In genomic region chr14:23335623-23336022, GRCh38 we compare ENCODE assay signal across 37 cellular contexts. TPM values are rescaled to one million over a fixed set of nuclear protein-coding genes. Genes with fewer than 3 reads are reported as not detected.
"Had no signal": no experiment of that assay in that cellular context is flagged by ENCODE, and none has a peak within 500 bp of the region (broad histone marks: within the 10 kb centered on the region; RNA-seq: fewer than 3 reads in every experiment).

No MANE protein-coding gene starts in this region.

- ATAC-seq: activated CD8-positive, alpha-beta T cell treated with anti-CD3 and anti-CD28 coated beads for 36 hours; activated naive CD4-positive, alpha-beta T cell treated with anti-CD3 and anti-CD28 coated beads, Interleukin-2, amount 50 U/mL, for 72 hours; activated T-cell treated with anti-CD3 and anti-CD28 coated beads, Interleukin-2, amount 50 U/mL, for 4 hours; activated T-cell treated with anti-CD3 and anti-CD28 coated beads, Interleukin-2, amount 50 U/mL, for 72 hours; activated T-helper 17 cell treated with anti-CD3 and anti-CD28 coated beads, Interleukin-2, amount 50 U/mL, for 72 hours; body of pancreas had no signal

- FAIRE-seq: astrocyte had no signal

- H3K27ac Mint-ChIP-seq: activated B cell treated with CpG ODN at 0.5 μM for 24 hours; activated CD4-positive, alpha-beta memory T cell treated with anti-CD3 and anti-CD28 coated beads for 36 hours; activated CD4-positive, alpha-beta T cell treated with anti-CD3 and anti-CD28 coated beads, Interleukin-2, amount 10 ng/mL, durations not matched to agents 24 days and 14 days; activated CD8-positive, alpha-beta T cell treated with anti-CD3 and anti-CD28 coated beads for 36 hours; activated naive CD4-positive, alpha-beta T cell treated with anti-CD3 and anti-CD28 coated beads for 36 hours; activated naive CD4-positive, alpha-beta T cell treated with anti-CD3 and anti-CD28 coated beads, Interleukin-2, amount 50 U/mL, for 72 hours; activated naive CD8-positive, alpha-beta T cell treated with anti-CD3 and anti-CD28 coated beads, Interleukin-2, amount 10 ng/mL, durations not matched to agents 7 days and 5 days; activated T-cell treated with anti-CD3 and anti-CD28 coated beads, Interleukin-2, amount 50 U/mL, for 72 hours; activated T-helper 1 cell treated with anti-CD3 and anti-CD28 coated beads, Interleukin-12 subunit alpha, Interleukin-12 subunit beta, Interleukin-2, Interleukin-4 antibody, amounts not matched to agents 30 ng/mL and 10 ng/mL and 1 ng/mL, durations not matched to agents 14 hours and 24 hours and 36 hours; activated T-helper 17 cell treated with anti-CD3 and anti-CD28 coated beads, Interleukin-2, amount 50 U/mL, for 72 hours; T-helper 1 cell treated with Interleukin-12 subunit alpha and Interleukin-12 subunit beta and Interleukin-4 antibody, amounts not matched to agents 30 μg/mL and 1 μg/mL, for 36 hours; T-helper 2 cell treated with Interferon-gamma antibody and Interleukin-4, amounts not matched to agents 5 μg/mL and 100 μg/mL, for 36 hours had no signal

- H3K36me3 Mint-ChIP-seq: activated naive CD4-positive, alpha-beta T cell treated with anti-CD3 and anti-CD28 coated beads, Interleukin-2, amount 50 U/mL, for 72 hours; activated naive CD8-positive, alpha-beta T cell treated with anti-CD3 and anti-CD28 coated beads, Interleukin-2, amount 10 ng/mL, durations not matched to agents 7 days and 5 days had no signal

- H3K9me3 ChIP-seq: adrenal gland, body of pancreas, breast epithelium had no signal

- H3K4me3 ChIP-seq: adrenal gland, body of pancreas, breast epithelium had no signal

- H3K4me1 ChIP-seq: adrenal gland, body of pancreas, breast epithelium had no signal

- H3K4me1 Mint-ChIP-seq: activated B cell treated with CpG ODN at 0.5 μM for 24 hours; activated CD4-positive, alpha-beta T cell treated with anti-CD3 and anti-CD28 coated beads, Interleukin-2, amount 10 ng/mL, durations not matched to agents 24 days and 14 days; activated naive CD8-positive, alpha-beta T cell treated with anti-CD3 and anti-CD28 coated beads, Interleukin-2, amount 10 ng/mL, durations not matched to agents 7 days and 5 days; activated T-helper 17 cell treated with anti-CD3 and anti-CD28 coated beads, Interleukin-2, amount 50 U/mL, for 72 hours had no signal

- H3K9me3 Mint-ChIP-seq: activated naive CD4-positive, alpha-beta T cell treated with anti-CD3 and anti-CD28 coated beads for 36 hours; activated naive CD4-positive, alpha-beta T cell treated with anti-CD3 and anti-CD28 coated beads, Interleukin-2, amount 50 U/mL, for 72 hours; activated T-cell treated with anti-CD3 and anti-CD28 coated beads, Interleukin-2, amount 50 U/mL, for 4 hours; activated T-helper 1 cell treated with anti-CD3 and anti-CD28 coated beads, Interleukin-12 subunit alpha, Interleukin-12 subunit beta, Interleukin-2, Interleukin-4 antibody, amounts not matched to agents 30 ng/mL and 10 ng/mL and 1 ng/mL, durations not matched to agents 14 hours and 24 hours and 36 hours; activated T-helper 17 cell treated with anti-CD3 and anti-CD28 coated beads, Interleukin-2, amount 50 U/mL, for 72 hours; T-helper 1 cell treated with Interleukin-12 subunit alpha and Interleukin-12 subunit beta and Interleukin-4 antibody, amounts not matched to agents 30 μg/mL and 1 μg/mL, for 36 hours had no signal

- H3K4me3 Mint-ChIP-seq: activated B cell treated with CpG ODN at 0.5 μM for 24 hours; activated CD4-positive, alpha-beta memory T cell treated with anti-CD3 and anti-CD28 coated beads for 36 hours; activated CD4-positive, alpha-beta T cell treated with anti-CD3 and anti-CD28 coated beads, Interleukin-2, amount 10 ng/mL, durations not matched to agents 24 days and 14 days; activated CD8-positive, alpha-beta T cell treated with anti-CD3 and anti-CD28 coated beads for 36 hours; activated naive CD4-positive, alpha-beta T cell treated with anti-CD3 and anti-CD28 coated beads for 36 hours; activated naive CD8-positive, alpha-beta T cell treated with anti-CD3 and anti-CD28 coated beads, Interleukin-2, amount 10 ng/mL, durations not matched to agents 7 days and 5 days; activated T-cell treated with anti-CD3 and anti-CD28 coated beads, Interleukin-2, amount 50 U/mL, for 4 hours; activated T-cell treated with anti-CD3 and anti-CD28 coated beads, Interleukin-2, amount 50 U/mL, for 72 hours; activated T-helper 1 cell treated with anti-CD3 and anti-CD28 coated beads, Interleukin-12 subunit alpha, Interleukin-12 subunit beta, Interleukin-2, Interleukin-4 antibody, amounts not matched to agents 30 ng/mL and 10 ng/mL and 1 ng/mL, durations not matched to agents 14 hours and 24 hours and 36 hours; activated T-helper 17 cell treated with anti-CD3 and anti-CD28 coated beads, Interleukin-2, amount 50 U/mL, for 72 hours; T-helper 1 cell treated with Interleukin-12 subunit alpha and Interleukin-12 subunit beta and Interleukin-4 antibody, amounts not matched to agents 30 μg/mL and 1 μg/mL, for 36 hours; T-helper 2 cell treated with Interferon-gamma antibody and Interleukin-4, amounts not matched to agents 5 μg/mL and 100 μg/mL, for 36 hours had no signal

- H3K27ac ChIP-seq: adrenal gland, body of pancreas, brain microvascular endothelial cell, breast epithelium, VCaP had no signal

- DNase-seq: activated B cell treated with CpG ODN at 0.5 μM for 24 hours; activated CD4-positive, alpha-beta memory T cell treated with anti-CD3 and anti-CD28 coated beads for 36 hours; activated CD4-positive, alpha-beta T cell treated with anti-CD3 and anti-CD28 coated beads for 4 hours; activated CD4-positive, alpha-beta T cell treated with anti-CD3 and anti-CD28 coated beads, Interleukin-2, amount 10 ng/mL, durations not matched to agents 24 days and 14 days; activated CD4-positive, alpha-beta T cell treated with anti-CD3 and anti-CD28 coated beads, Interleukin-2, amount 50 U/mL, for 1 hour; activated CD4-positive, alpha-beta T cell treated with anti-CD3 and anti-CD28 coated beads, Interleukin-2, amount 50 U/mL, for 4 hours; activated CD4-positive, CD25-positive, alpha-beta regulatory T cell treated with anti-CD3 and anti-CD28 coated beads, Interleukin-2, amount 50 U/mL, for 72 hours; activated CD8-positive, alpha-beta memory T cell treated with anti-CD3 and anti-CD28 coated beads, Interleukin-2, amount 50 U/mL, for 4 hours; activated CD8-positive, alpha-beta T cell treated with anti-CD3 and anti-CD28 coated beads for 36 hours; activated effector memory CD4-positive, alpha-beta T cell treated with anti-CD3 and anti-CD28 coated beads, Interleukin-2, amount 50 U/mL, for 16 hours; activated gamma-delta T cell treated with Interleukin-2 at 50 U/mL for 16 hours; activated naive CD4-positive, alpha-beta T cell; activated naive CD4-positive, alpha-beta T cell treated with anti-CD3 and anti-CD28 coated beads for 36 hours; activated naive CD4-positive, alpha-beta T cell treated with anti-CD3 and anti-CD28 coated beads, Interleukin-2, amount 50 U/mL, for 16 hours; activated naive CD8-positive, alpha-beta T cell treated with anti-CD3 and anti-CD28 coated beads, Interleukin-2, amount 10 ng/mL, durations not matched to agents 7 days and 5 days; activated T-cell treated with anti-CD3 and anti-CD28 coated beads for 4 hours; activated T-cell treated with anti-CD3 and anti-CD28 coated beads, Interleukin-2, amount 50 U/mL, for 1 hour; activated T-cell treated with anti-CD3 and anti-CD28 coated beads, Interleukin-2, amount 50 U/mL, for 4 hours; activated T-cell treated with anti-CD3 and anti-CD28 coated beads, Interleukin-2, amount 50 U/mL, for 72 hours; amniotic stem cell; aorta; body of pancreas; brain microvascular endothelial cell; central memory CD4-positive, alpha-beta T cell; T-helper 1 cell; T-helper 2 cell; T-helper 9 cell had no signal

- H3K36me3 ChIP-seq: adrenal gland, brain microvascular endothelial cell, breast epithelium had no signal

- H3K27me3 ChIP-seq: adrenal gland, body of pancreas, brain microvascular endothelial cell, breast epithelium had no signal

RNA-seq across cellular contexts. Expression of gene EFS, which starts 29.3 kb away (rescaled TPM):
- total RNA-seq: activated B cell treated with CpG ODN at 0.5 μM for 24 hours; activated CD4-positive, alpha-beta memory T cell treated with anti-CD3 and anti-CD28 coated beads for 36 hours; activated CD4-positive, alpha-beta T cell treated with anti-CD3 and anti-CD28 coated beads, Interleukin-2, amount 10 ng/mL, durations not matched to agents 24 days and 14 days; activated CD8-positive, alpha-beta memory T cell treated with anti-CD3 and anti-CD28 coated beads for 36 hours; activated CD8-positive, alpha-beta T cell treated with anti-CD3 and anti-CD28 coated beads for 36 hours; activated naive CD4-positive, alpha-beta T cell treated with anti-CD3 and anti-CD28 coated beads for 36 hours; activated naive CD8-positive, alpha-beta T cell treated with anti-CD3 and anti-CD28 coated beads, Interleukin-2, amount 10 ng/mL, durations not matched to agents 7 days and 5 days; activated T-helper 1 cell treated with anti-CD3 and anti-CD28 coated beads, Interleukin-12 subunit alpha, Interleukin-12 subunit beta, Interleukin-2, Interleukin-4 antibody, amounts not matched to agents 30 ng/mL and 10 ng/mL and 1 ng/mL, durations not matched to agents 14 hours and 24 hours and 36 hours; activated T-helper 17 cell treated with anti-CD3 and anti-CD28 coated beads, Interleukin-2, amount 50 U/mL, for 72 hours had no signal
